28 cellular contexts compared by ENCODE assay signal in the genomic region with DNA sequence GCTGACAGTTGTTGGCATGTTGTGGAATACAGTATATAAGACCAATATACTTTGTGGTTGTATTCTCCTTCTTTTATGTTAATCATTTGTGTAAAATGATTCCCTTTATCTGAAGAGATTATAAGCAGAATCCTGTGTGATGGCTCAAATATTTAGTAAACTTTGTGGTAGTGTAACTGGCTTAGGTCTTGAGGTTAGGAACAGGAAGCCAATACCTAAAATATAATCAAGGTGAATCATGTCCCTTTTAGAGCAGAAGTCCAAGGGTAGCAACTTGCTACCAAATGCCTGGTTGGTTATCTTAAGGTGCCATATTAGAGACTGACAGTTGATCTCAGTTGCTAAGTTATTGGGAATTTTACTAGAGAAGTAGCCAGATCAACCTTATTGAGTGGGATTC.
DNase-seq lines count a peak whose midpoint lies in the region; ATAC-seq, FAIRE-seq and TF ChIP-seq lines count a peak whose summit lies in the region.
"Had no signal": no experiment of that assay in that cellular context is flagged by ENCODE, and none has a peak within 500 bp of the region (broad histone marks: within the 10 kb centered on the region; RNA-seq: fewer than 3 reads in every experiment).

No MANE protein-coding gene starts in this region.

- H3K9me3 ChIP-seq in mesenchymal stem cell (ENCODE audit: control insufficient read depth, low read length): no peaks in the 10 kb centered on the region
- H3K9me3 ChIP-seq: neutrophil had no signal

- H3K4me2 ChIP-seq in mesenchymal stem cell (ENCODE audit: low read length, poor library complexity, severe bottlenecking): no peak overlapping the region

- FAIRE-seq in bronchial epithelial cell (lab: Jason Lieb, UNC): no peak
- FAIRE-seq: small intestine had no signal

- H3K4me1 ChIP-seq in mesenchymal stem cell (ENCODE audit: control insufficient read depth, insufficient read depth, low read depth, low read length): peaks cover 2% of the 10 kb centered on the region

- H3K79me1 ChIP-seq in mesenchymal stem cell (replicated peaks; ENCODE audit: low read length, poor library complexity, severe bottlenecking): no peaks in the 10 kb centered on the region

- no peak overlapping the region for H3K27ac ChIP-seq in mesenchymal stem cell (ENCODE audit: low read length, poor library complexity, severe bottlenecking)
- H3K27ac ChIP-seq: C4-2B, neutrophil, RWPE1, SK-N-MC, VCaP had no signal

- H4K8ac ChIP-seq in mesenchymal stem cell (ENCODE audit: low read length): peak overlapping the region; percentile 79

- H3K4me3 ChIP-seq in AG10803 (ENCODE audit: low read length) (no peak overlapping the region), bronchial epithelial cell (ENCODE audit: low read depth, low read length) (no peak overlapping the region), mesenchymal stem cell (ENCODE audit: insufficient read depth in 1 of 2, low read depth in 1 of 2, low read length in 2 of 2) (no peak overlapping the region)
- H3K4me3 ChIP-seq: SK-N-MC had no signal

- no peak overlapping the region for H3K4ac ChIP-seq in mesenchymal stem cell (ENCODE audit: low read depth in 1 of 2, low read length in 2 of 2)

- no peak overlapping the region for H2AFZ ChIP-seq in mesenchymal stem cell (ENCODE audit: low read depth, low read length)

- H3K27me3 ChIP-seq in bronchial epithelial cell (ENCODE audit: control insufficient read depth, insufficient read depth, low read length) (no peaks in the 10 kb centered on the region), mesenchymal stem cell (ENCODE audit: control insufficient read depth in 1 of 2, insufficient read depth in 1 of 2, low read length in 2 of 2) (no peaks in the 10 kb centered on the region)
- H3K27me3 ChIP-seq: neutrophil had no signal

- TF ChIP-seq CTCF in AG10803 (conservative IDR thresholded peaks at IDR 0.05; ENCODE audit: low read length): no peak
- TF ChIP-seq CTCF in bronchial epithelial cell (IDR thresholded peaks at IDR 0.05; ENCODE audit: insufficient read depth, low read length, severe bottlenecking): no peak
- no peak for TF ChIP-seq CTCF in mesothelial cell of epicardium (IDR thresholded peaks at IDR 0.05; ENCODE audit: unreplicated experiment)

- H3K14ac ChIP-seq in mesenchymal stem cell (ENCODE audit: low read length in 2 of 2): no peak overlapping the region

- no peak overlapping the region for H2BK15ac ChIP-seq in mesenchymal stem cell (ENCODE audit: low read depth, poor library complexity, severe bottlenecking)

- H2AK5ac ChIP-seq in mesenchymal stem cell (ENCODE audit: low read length, severe bottlenecking): no peak overlapping the region

- DNase-seq in AG10803 (ENCODE audit: low read depth) (peak; percentile 42), HS-27A (ENCODE audit: low read depth) (peak; percentile 67), bronchial epithelial cell (ENCODE audit: low read depth) (peak; percentile 60), mesenchymal stem cell (no peak), posterior vena cava (ENCODE audit: low spot score) (no peak), NCI-H2196 treated with DMSO at 0.1 percent for 48 hours (lab: John Stamatoyannopoulos, UW; ENCODE audit: unreplicated experiment) (no peak), mesothelial cell of epicardium (ENCODE audit: low spot score in 2 of 2, unreplicated experiment in 2 of 2) (no peak)
- DNase-seq: ACHN; activated CD4-positive, alpha-beta T cell treated with anti-CD3 and anti-CD28 coated beads, Interleukin-2, amount 10 ng/mL, durations not matched to agents 24 days and 14 days; activated CD8-positive, alpha-beta memory T cell treated with anti-CD3 and anti-CD28 coated beads, Interleukin-2, amount 10 ng/mL, durations not matched to agents 7 days and 5 days; activated naive CD4-positive, alpha-beta T cell treated with anti-CD3 and anti-CD28 coated beads for 36 hours; activated T-cell treated with anti-CD3 and anti-CD28 coated beads, Interleukin-2, amount 50 U/mL, for 72 hours; amniotic stem cell; head of caudate nucleus; left cardiac atrium; NCI-H1092; NCI-H187; NCI-H2171 treated with DMSO at 0.1 percent for 48 hours; small intestine had no signal

- no peak overlapping the region for H3K23ac ChIP-seq in mesenchymal stem cell (ENCODE audit: low read length in 2 of 2)

- peaks cover 2% of the 10 kb centered on the region for H3K9me3 Mint-ChIP-seq in mesothelial cell of epicardium
- H3K9me3 Mint-ChIP-seq: activated CD4-positive, alpha-beta T cell treated with anti-CD3 and anti-CD28 coated beads, Interleukin-2, amount 10 ng/mL, durations not matched to agents 24 days and 14 days; activated naive CD4-positive, alpha-beta T cell treated with anti-CD3 and anti-CD28 coated beads for 36 hours; dendritic cell treated with granulocyte-macrophage colony-stimulating factor and Interleukin-4, amounts not matched to agents 40 ng/mL and 50 ng/mL, for 4 days; memory B cell had no signal

- H2BK120ac ChIP-seq in mesenchymal stem cell (ENCODE audit: low read depth, low read length): peak overlapping the region; percentile 27

- H3K9ac ChIP-seq in mesenchymal stem cell (ENCODE audit: low read length): no peak overlapping the region

- ATAC-seq in HG03469 (IDR thresholded peaks at IDR 0.05; ENCODE audit: unreplicated experiment): no peak
- ATAC-seq: activated CD8-positive, alpha-beta memory T cell treated with anti-CD3 and anti-CD28 coated beads, Interleukin-2, amount 10 ng/mL, durations not matched to agents 7 days and 5 days; activated T-cell treated with anti-CD3 and anti-CD28 coated beads, Interleukin-2, amount 50 U/mL, for 72 hours; left cardiac atrium; stimulated activated effector memory CD8-positive, alpha-beta T cell treated with anti-CD3 and anti-CD28 coated beads, Interleukin-12 subunit alpha, Interleukin-12 subunit beta, amount 100 ng/mL, for 72 hours had no signal

- H3K36me3 ChIP-seq in bronchial epithelial cell (ENCODE audit: control insufficient read depth, insufficient read depth, low read length) (no peaks in the 10 kb centered on the region), mesenchymal stem cell (ENCODE audit: control insufficient read depth in 1 of 2, insufficient read depth in 2 of 2, low read depth in 1 of 2, low read length in 2 of 2) (no peaks in the 10 kb centered on the region)
- H3K36me3 ChIP-seq: neutrophil had no signal

- no peak overlapping the region for H2BK5ac ChIP-seq in mesenchymal stem cell (ENCODE audit: low read depth, low read length, poor library complexity, severe bottlenecking)

- H3K27me3 Mint-ChIP-seq in mesothelial cell of epicardium (ENCODE audit: low read depth): no peaks in the 10 kb centered on the region
- H3K27me3 Mint-ChIP-seq: activated CD4-positive, alpha-beta T cell treated with anti-CD3 and anti-CD28 coated beads, Interleukin-2, amount 10 ng/mL, durations not matched to agents 24 days and 14 days; activated CD8-positive, alpha-beta memory T cell treated with anti-CD3 and anti-CD28 coated beads, Interleukin-2, amount 10 ng/mL, durations not matched to agents 7 days and 5 days; dendritic cell treated with granulocyte-macrophage colony-stimulating factor and Interleukin-4, amounts not matched to agents 40 ng/mL and 50 ng/mL, for 4 days; memory B cell had no signal

- no peak overlapping the region for H3K4me3 Mint-ChIP-seq in mesothelial cell of epicardium
- H3K4me3 Mint-ChIP-seq: activated CD4-positive, alpha-beta T cell treated with anti-CD3 and anti-CD28 coated beads, Interleukin-2, amount 10 ng/mL, durations not matched to agents 24 days and 14 days; activated CD8-positive, alpha-beta memory T cell treated with anti-CD3 and anti-CD28 coated beads, Interleukin-2, amount 10 ng/mL, durations not matched to agents 7 days and 5 days; activated naive CD4-positive, alpha-beta T cell treated with anti-CD3 and anti-CD28 coated beads for 36 hours; activated T-cell treated with anti-CD3 and anti-CD28 coated beads, Interleukin-2, amount 50 U/mL, for 72 hours; dendritic cell treated with granulocyte-macrophage colony-stimulating factor and Interleukin-4, amounts not matched to agents 40 ng/mL and 50 ng/mL, for 4 days; memory B cell; stimulated activated effector memory CD8-positive, alpha-beta T cell treated with anti-CD3 and anti-CD28 coated beads, Interleukin-12 subunit alpha, Interleukin-12 subunit beta, amount 100 ng/mL, for 72 hours had no signal

- no peaks in the 10 kb centered on the region for H3K36me3 Mint-ChIP-seq in mesothelial cell of epicardium
- H3K36me3 Mint-ChIP-seq: activated CD8-positive, alpha-beta memory T cell treated with anti-CD3 and anti-CD28 coated beads, Interleukin-2, amount 10 ng/mL, durations not matched to agents 7 days and 5 days; memory B cell; stimulated activated effector memory CD8-positive, alpha-beta T cell treated with anti-CD3 and anti-CD28 coated beads, Interleukin-12 subunit alpha, Interleukin-12 subunit beta, amount 100 ng/mL, for 72 hours had no signal

- peak overlapping the region in 1 of 2 experiments; percentile 19 for H3K18ac ChIP-seq in mesenchymal stem cell (ENCODE audit: low read depth in 1 of 2, low read length in 2 of 2)

- H3K27ac Mint-ChIP-seq in mesothelial cell of epicardium: no peak overlapping the region
- H3K27ac Mint-ChIP-seq: activated CD4-positive, alpha-beta T cell treated with anti-CD3 and anti-CD28 coated beads, Interleukin-2, amount 10 ng/mL, durations not matched to agents 24 days and 14 days; activated CD8-positive, alpha-beta memory T cell treated with anti-CD3 and anti-CD28 coated beads, Interleukin-2, amount 10 ng/mL, durations not matched to agents 7 days and 5 days; activated naive CD4-positive, alpha-beta T cell treated with anti-CD3 and anti-CD28 coated beads for 36 hours; activated T-cell treated with anti-CD3 and anti-CD28 coated beads, Interleukin-2, amount 50 U/mL, for 72 hours; dendritic cell treated with granulocyte-macrophage colony-stimulating factor and Interleukin-4, amounts not matched to agents 40 ng/mL and 50 ng/mL, for 4 days; memory B cell; stimulated activated effector memory CD8-positive, alpha-beta T cell treated with anti-CD3 and anti-CD28 coated beads, Interleukin-12 subunit alpha, Interleukin-12 subunit beta, amount 100 ng/mL, for 72 hours had no signal

- no peak overlapping the region for H4K91ac ChIP-seq in mesenchymal stem cell (ENCODE audit: low read length)

- H2BK12ac ChIP-seq in mesenchymal stem cell (ENCODE audit: low read length in 2 of 2): peak overlapping the region in 1 of 2 experiments; percentile 86

- intact Hi-C loops in posterior vena cava (cut with DNase I): no loop called here

- H3K4me1 Mint-ChIP-seq in mesothelial cell of epicardium: peaks cover 6% of the 10 kb centered on the region
- H3K4me1 Mint-ChIP-seq: activated CD4-positive, alpha-beta T cell treated with anti-CD3 and anti-CD28 coated beads, Interleukin-2, amount 10 ng/mL, durations not matched to agents 24 days and 14 days; activated CD8-positive, alpha-beta memory T cell treated with anti-CD3 and anti-CD28 coated beads, Interleukin-2, amount 10 ng/mL, durations not matched to agents 7 days and 5 days; memory B cell; stimulated activated effector memory CD8-positive, alpha-beta T cell treated with anti-CD3 and anti-CD28 coated beads, Interleukin-12 subunit alpha, Interleukin-12 subunit beta, amount 100 ng/mL, for 72 hours had no signal

Comparison
In these comparisons a context has a peak if more than half of its experiments do, and no peak if none do; other contexts are left out.
1. DNase-seq: peak in AG10803 (single experiment), HS-27A (single experiment) and bronchial epithelial cell (single experiment); none in mesenchymal stem cell (single experiment), posterior vena cava (single experiment), NCI-H2196 treated with DMSO at 0.1 percent for 48 hours (single experiment) and mesothelial cell of epicardium (0 of 2).